ENCODE assay signal across 28 cellular contexts in genomic region chr7:130020434-130020833, GRCh38.
"Had no signal": no experiment of that assay in that cellular context is flagged by ENCODE, and none has a peak within 500 bp of the region (broad histone marks: within the 10 kb centered on the region; RNA-seq: fewer than 3 reads in every experiment).

No MANE protein-coding gene starts in this region.

- H3K27me3 ChIP-seq: heart left ventricle, left lung, right atrium auricular region, right lobe of liver, spleen, stomach, suprapubic skin, tibial artery, upper lobe of right lung, uterus had no signal

- H3K9ac ChIP-seq: parathyroid adenoma had no signal

- H3K36me3 Mint-ChIP-seq: natural killer cell treated with Interleukin-12 subunit alpha and Interleukin-12 subunit beta and Interleukin-15 and Interleukin-18, amount 100 ng/mL, for 72 hours had no signal

- DNase-seq: glutamatergic neuron; heart left ventricle; hypothalamus; immature natural killer cell; kidney; left colon; left lung; lower lobe of right lung; mammary epithelial cell; mesenchymal stem cell; naive thymus-derived CD4-positive, alpha-beta T cell; nucleus accumbens; right lobe of liver; small intestine; stimulated activated CD4-positive, alpha-beta T cell treated with anti-CD3 and anti-CD28 coated beads, Interleukin-4, amount 100 ng/mL, for 24 hours; stimulated activated naive CD4-positive, alpha-beta T cell; stomach; tibial artery; trophoblast cell; upper lobe of right lung; uterus had no signal

- H3K27ac Mint-ChIP-seq: immature natural killer cell; naive thymus-derived CD4-positive, alpha-beta T cell; natural killer cell treated with Interleukin-12 subunit alpha and Interleukin-12 subunit beta and Interleukin-15 and Interleukin-18, amount 100 ng/mL, for 72 hours; stimulated activated effector memory CD8-positive, alpha-beta T cell treated with anti-CD3 and anti-CD28 coated beads, Interleukin-12 subunit alpha, Interleukin-12 subunit beta, amount 100 ng/mL, for 72 hours had no signal

- H3K27ac ChIP-seq: left lung, lower lobe of right lung, parathyroid adenoma, right lobe of liver, spleen, stomach, suprapubic skin, thoracic aorta, tibial artery, upper lobe of right lung, uterus had no signal

- H3K36me3 ChIP-seq: uterus had no signal

- H3K4me3 ChIP-seq: heart left ventricle, left lung, lower lobe of right lung, right atrium auricular region, right lobe of liver, spleen, stomach, suprapubic skin, thoracic aorta, tibial artery, upper lobe of right lung, uterus had no signal

- H3K4me3 Mint-ChIP-seq: immature natural killer cell; naive thymus-derived CD4-positive, alpha-beta T cell; natural killer cell treated with Interleukin-12 subunit alpha and Interleukin-12 subunit beta and Interleukin-15 and Interleukin-18, amount 100 ng/mL, for 72 hours; stimulated activated effector memory CD8-positive, alpha-beta T cell treated with anti-CD3 and anti-CD28 coated beads, Interleukin-12 subunit alpha, Interleukin-12 subunit beta, amount 100 ng/mL, for 72 hours had no signal

- H3K4me1 ChIP-seq: left lung, lower lobe of right lung, right lobe of liver, spleen, stomach, suprapubic skin, tibial artery, upper lobe of right lung, uterus had no signal

- H3K4me1 Mint-ChIP-seq: immature natural killer cell; naive thymus-derived CD4-positive, alpha-beta T cell; stimulated activated effector memory CD8-positive, alpha-beta T cell treated with anti-CD3 and anti-CD28 coated beads, Interleukin-12 subunit alpha, Interleukin-12 subunit beta, amount 100 ng/mL, for 72 hours had no signal

- ATAC-seq: heart left ventricle; left colon; left lung; lower lobe of right lung; naive thymus-derived CD4-positive, alpha-beta T cell; natural killer cell treated with Interleukin-12 subunit alpha and Interleukin-12 subunit beta and Interleukin-15 and Interleukin-18, amount 100 ng/mL, for 72 hours; right lobe of liver; stimulated activated effector memory CD8-positive, alpha-beta T cell treated with anti-CD3 and anti-CD28 coated beads, Interleukin-12 subunit alpha, Interleukin-12 subunit beta, amount 100 ng/mL, for 72 hours; upper lobe of right lung had no signal

- H3K9me3 ChIP-seq: heart left ventricle, left lung, lower lobe of right lung, right atrium auricular region, right lobe of liver, spleen, stomach, suprapubic skin, thoracic aorta, tibial artery, upper lobe of right lung, uterus had no signal

- H3K27me3 Mint-ChIP-seq: naive thymus-derived CD4-positive, alpha-beta T cell; natural killer cell treated with Interleukin-12 subunit alpha and Interleukin-12 subunit beta and Interleukin-15 and Interleukin-18, amount 100 ng/mL, for 72 hours had no signal

- H3K9me3 Mint-ChIP-seq: immature natural killer cell; naive thymus-derived CD4-positive, alpha-beta T cell; natural killer cell treated with Interleukin-12 subunit alpha and Interleukin-12 subunit beta and Interleukin-15 and Interleukin-18, amount 100 ng/mL, for 72 hours; stimulated activated effector memory CD8-positive, alpha-beta T cell treated with anti-CD3 and anti-CD28 coated beads, Interleukin-12 subunit alpha, Interleukin-12 subunit beta, amount 100 ng/mL, for 72 hours had no signal
